2 cellular contexts compared by ENCODE assay signal in the genomic region with DNA sequence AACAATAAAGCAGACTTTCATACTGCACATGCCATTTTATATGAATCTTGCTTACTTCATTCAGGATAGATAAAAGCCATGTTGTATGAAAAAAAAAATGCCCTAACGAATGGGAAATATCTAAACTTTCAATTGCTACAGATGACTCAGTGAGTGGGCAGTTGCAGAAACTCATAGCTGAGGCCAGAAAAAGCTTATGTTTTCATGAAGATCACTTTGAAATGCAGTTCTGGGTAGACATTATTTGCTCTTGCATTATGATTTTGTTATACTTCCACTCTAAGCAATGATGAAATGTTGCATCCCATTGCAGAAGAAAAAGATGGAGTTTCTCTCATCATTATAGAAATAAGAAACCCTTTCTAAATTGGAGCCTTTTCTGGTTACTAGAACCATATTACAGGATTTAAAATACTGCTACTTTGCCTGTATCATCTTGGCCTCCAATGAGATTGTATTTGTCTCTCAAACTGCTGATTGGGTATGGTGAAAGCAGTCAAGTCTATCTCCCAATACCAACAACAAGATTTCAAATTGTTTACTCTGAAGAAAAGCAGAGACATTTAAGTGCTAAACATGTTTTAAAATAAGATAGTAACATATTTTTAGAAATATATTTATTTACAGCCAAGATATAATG.
TF ChIP-seq lines count a peak whose summit lies in the region.

No MANE protein-coding gene starts in this region.

TF ChIP-seq in GM12891, 5 proteins besides CTCF, POLR2A, EP300 and RAD21:
- TF ChIP-seq SPI1 (IDR thresholded peaks at IDR 0.05; ENCODE audit: low read depth, low read length) (no peak), TAF1 (IDR thresholded peaks at IDR 0.05; ENCODE audit: low read depth, low read length) (no peak), POLR2AphosphoS5 (IDR thresholded peaks at IDR 0.05; ENCODE audit: low read depth, low read length) (no peak)
TF ChIP-seq in GM12891: peak in this region for 0.

TF ChIP-seq in HepG2, 621 proteins besides CTCF, POLR2A, EP300 and RAD21:
- TF ChIP-seq, protein P1, sequence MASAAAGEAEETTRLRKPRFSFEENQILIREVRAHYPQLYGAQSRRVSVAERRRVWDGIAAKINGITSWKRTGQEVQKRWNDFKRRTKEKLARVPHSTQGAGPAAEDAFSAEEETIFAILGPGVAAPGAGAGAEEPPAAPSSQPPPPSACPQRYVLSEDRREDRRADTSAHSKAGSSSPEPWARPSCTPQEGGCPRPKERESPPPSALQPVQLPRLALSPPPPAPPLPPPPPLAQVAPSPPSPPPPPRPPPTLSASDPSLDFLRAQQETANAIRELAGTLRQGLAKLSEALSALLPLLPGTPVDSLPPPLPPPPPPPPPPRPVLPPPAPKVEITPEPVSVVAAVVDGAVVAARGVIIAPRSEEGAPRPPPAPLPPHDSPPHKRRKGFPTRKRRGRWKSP (CRISPR knock-in tag; IDR thresholded peaks at IDR 0.05): no peak
